Comparison of ENCODE assay signal across 8 cellular contexts in genomic region chrX:49079489-49080428, GRCh38. TPM values are rescaled to one million over a fixed set of nuclear protein-coding genes. Genes with fewer than 3 reads are reported as not detected.
DNase-seq lines count a peak whose midpoint lies in the region; ATAC-seq and TF ChIP-seq lines count a peak whose summit lies in the region.

TSS of gene WDR45 (minus strand) at chrX:49079887. CDS start at chrX:49078095, 1,792 bp downstream.

- no peaks in the 10 kb centered on the region for H3K27me3 ChIP-seq in lung (ENCODE audit: control insufficient read depth, insufficient read depth)

- no peak for TF ChIP-seq CTCF in lung (IDR thresholded peaks at IDR 0.05; ENCODE audit: control extremely low read depth, extremely low read depth)

- DNase-seq in NCI-H2081 (lab: John Stamatoyannopoulos, UW) (peak; percentile 14 to 45), NCI-H2081 treated with DMSO at 0.1 percent for 48 hours (lab: John Stamatoyannopoulos, UW) (no peak), NCI-H82 (lab: John Stamatoyannopoulos, UW) (peak; percentile 57), lung (ENCODE audit: low spot score) (peak; percentile 73)
- peak; percentile 84 for DNase-seq in activated CD8-positive, alpha-beta memory T cell treated with anti-CD3 and anti-CD28 coated beads for 24 hours
- DNase-seq in effector CD4-positive, alpha-beta T cell: peak; percentile 59
- peak; percentile 31 to 51 (median 49) for DNase-seq in stimulated activated CD4-positive, alpha-beta T cell treated with anti-CD3 and anti-CD28 coated beads, TNF-alpha, amount 100 ng/mL, for 4 hours (ENCODE audit: low read depth in 3 of 3)

- peaks cover 0 to 2% of the 10 kb centered on the region in 2 donors for H3K9me3 ChIP-seq in lung (ENCODE audit: control insufficient read depth in 2 of 2, insufficient read depth in 1 of 2, low read length in 1 of 2)

- peaks cover 5 to 7% of the 10 kb centered on the region in 2 donors for H3K4me1 ChIP-seq in lung (ENCODE audit: control insufficient read depth in 2 of 2, insufficient read depth in 2 of 2, low read length in 2 of 2)

- peak; percentile 73 for ATAC-seq in HG03139 (IDR thresholded peaks at IDR 0.05; ENCODE audit: unreplicated experiment)
- ATAC-seq in lung (ENCODE audit: insufficient read depth, low FRiP score): peak; percentile 92

- 1 to 35% methylated on average over 37 to 55 of the region's 55 CpGs for WGBS in lung, 2 donors

- peaks cover 5 to 14% of the 10 kb centered on the region in 2 donors for H3K36me3 ChIP-seq in lung (ENCODE audit: control insufficient read depth in 2 of 2, insufficient read depth in 2 of 2, low read length in 2 of 2)

- H3K4me3 ChIP-seq in lung: peak within 1 kb of the TSS; percentile 61

- peak within 1 kb of the TSS; percentile 95 to 97 for H3K27ac ChIP-seq in lung (ENCODE audit: low read depth in 1 of 2, low read length in 1 of 2)

RNA-seq across cellular contexts. Expression of gene WDR45, which starts in this region (rescaled TPM):
- 10 to 100 TPM; 48.1 to 71.4 TPM for total RNA-seq in lung
- 10 to 100 TPM; 58.5 to 70.1 TPM for polyA plus RNA-seq in lung
